16 cellular contexts compared by ENCODE assay signal in genomic region chr2:61995059-61995458, GRCh38.
DNase-seq lines count a peak whose midpoint lies in the region; ATAC-seq, FAIRE-seq and TF ChIP-seq lines count a peak whose summit lies in the region.
"Had no signal": no experiment of that assay in that cellular context is flagged by ENCODE, and none has a peak within 500 bp of the region (broad histone marks: within the 10 kb centered on the region; RNA-seq: fewer than 3 reads in every experiment).

No MANE protein-coding gene starts in this region.

- peak; percentile 35 for FAIRE-seq in GM12891 (lab: Jason Lieb, UNC)
- FAIRE-seq: RCC 7860 had no signal

- DNase-seq in GM12891 (ENCODE audit: insufficient read length, low spot score): no peak
- peak; percentile 66 for DNase-seq in OCI-M1 (lab: John Stamatoyannopoulos, UW)
- DNase-seq in DMS 273 treated with DMSO at 0.1 percent for 48 hours (lab: John Stamatoyannopoulos, UW): no peak
- DNase-seq in NCI-H2196 treated with DMSO at 0.1 percent for 48 hours (lab: John Stamatoyannopoulos, UW; ENCODE audit: unreplicated experiment): no peak
- no peak for DNase-seq in HPDE6-E6E7 (ENCODE audit: extremely low spot score)
- DNase-seq: activated CD4-positive, alpha-beta T cell treated with anti-CD3 and anti-CD28 coated beads, Interleukin-2, amount 10 ng/mL, durations not matched to agents 7 days and 5 days; activated CD8-positive, alpha-beta memory T cell treated with anti-CD3 and anti-CD28 coated beads, Interleukin-2, amount 50 U/mL, for 48 hours; activated effector memory CD4-positive, alpha-beta T cell treated with anti-CD3 and anti-CD28 coated beads, Interleukin-2, amount 50 U/mL, for 16 hours; H7; NCI-H1436 treated with DMSO at 0.1 percent for 48 hours; NCI-H774; retina; testis had no signal

- ATAC-seq in GM21423 (IDR thresholded peaks at IDR 0.05; ENCODE audit: unreplicated experiment) (peak; percentile 3), HG03520 (IDR thresholded peaks at IDR 0.05; ENCODE audit: unreplicated experiment) (peak; percentile 7)

- TF ChIP-seq POLR2A in GM12891 (IDR thresholded peaks at IDR 0.05; ENCODE audit: low read depth, low read length): no peak

TF ChIP-seq in GM12891, 5 proteins besides CTCF, POLR2A, EP300 and RAD21:
- TF ChIP-seq POU2F2 (IDR thresholded peaks at IDR 0.05; ENCODE audit: low read depth, low read length) (no peak), PAX5 (IDR thresholded peaks at IDR 0.05; ENCODE audit: insufficient read depth, low read length, severe bottlenecking) (no peak), SPI1 (IDR thresholded peaks at IDR 0.05; ENCODE audit: low read depth, low read length) (no peak), TAF1 (IDR thresholded peaks at IDR 0.05; ENCODE audit: low read depth, low read length) (no peak)
TF ChIP-seq in GM12891: peak in this region for 0.
